Comparison of ENCODE assay signal across 15 cellular contexts in genomic region chr15:73317651-73318462, GRCh38. TPM values are rescaled to one million over a fixed set of nuclear protein-coding genes. Genes with fewer than 3 reads are reported as not detected.
DNase-seq lines count a peak whose midpoint lies in the region; ATAC-seq, FAIRE-seq and TF ChIP-seq lines count a peak whose summit lies in the region.
"Had no signal": no experiment of that assay in that cellular context is flagged by ENCODE, and none has a peak within 500 bp of the region (broad histone marks: within the 10 kb centered on the region; RNA-seq: fewer than 3 reads in every experiment).

No MANE protein-coding gene starts in this region.

- no peak for ATAC-seq in HG03039 (IDR thresholded peaks at IDR 0.05; ENCODE audit: unreplicated experiment)
- no peak for ATAC-seq in GM21381 (IDR thresholded peaks at IDR 0.05; ENCODE audit: unreplicated experiment)
- ATAC-seq: gastrocnemius medialis had no signal

- H3K9me2 ChIP-seq in neural cell (ENCODE audit: insufficient read depth, low read length): no peaks in the 10 kb centered on the region

- H3F3A ChIP-seq in neural cell (ENCODE audit: insufficient read depth, low read length, poor library complexity, severe bottlenecking): peaks cover 5% of the 10 kb centered on the region

- no peak for TF ChIP-seq CTCF in brain (conservative IDR thresholded peaks at IDR 0.05)
- TF ChIP-seq CTCF in neural cell (IDR thresholded peaks at IDR 0.05; ENCODE audit: poor library complexity, severe bottlenecking): no peak

- DNase-seq in Ammon's horn (ENCODE audit: low spot score): peak; percentile 27
- peak; percentile 80 for DNase-seq in H54 (ENCODE audit: insufficient read length, low spot score)
- DNase-seq in SKM-1 treated with dmso at 0.1 percent for 144 hours (lab: John Stamatoyannopoulos, UW; ENCODE audit: unreplicated experiment): no peak
- DNase-seq: SW 1271 had no signal

- H3K27ac ChIP-seq in neural cell (ENCODE audit: low read length): peak overlapping the region; percentile 98
- H3K27ac ChIP-seq: gastrocnemius medialis, GM23248, skin epidermis, vagina had no signal

- peak overlapping the region; percentile 54 for H3K4me2 ChIP-seq in neural cell (ENCODE audit: low read length)

- H3K4me3 ChIP-seq in neural cell (ENCODE audit: low read length): peak overlapping the region; percentile 59
- H3K4me3 ChIP-seq: gastrocnemius medialis, GM23248, skin epidermis, vagina had no signal

- peak overlapping the region in 1 of 5 experiments; percentile 49 for H3K4me3 Mint-ChIP-seq in brain
- H3K4me3 Mint-ChIP-seq: stimulated activated naive CD8-positive, alpha-beta T cell treated with anti-CD3 and anti-CD28 coated beads, Interleukin-15, Interleukin-2, amounts not matched to agents 100 ng/mL and 50 ng/mL, for 24 hours had no signal

- H3K9me3 Mint-ChIP-seq in brain: no peaks in the 10 kb centered on the region
- H3K9me3 Mint-ChIP-seq: activated naive CD4-positive, alpha-beta T cell treated with anti-CD3 and anti-CD28 coated beads, Interleukin-2, amount 50 U/mL, for 72 hours; stimulated activated naive CD8-positive, alpha-beta T cell treated with anti-CD3 and anti-CD28 coated beads, Interleukin-15, Interleukin-2, amounts not matched to agents 100 ng/mL and 50 ng/mL, for 24 hours had no signal

- H3K27ac Mint-ChIP-seq in brain: peak overlapping the region in 3 of 5 experiments; percentile 16 to 91 (median 91)
- H3K27ac Mint-ChIP-seq: activated naive CD4-positive, alpha-beta T cell treated with anti-CD3 and anti-CD28 coated beads, Interleukin-2, amount 50 U/mL, for 72 hours; CD14-positive monocyte had no signal

- H3K27me3 Mint-ChIP-seq in brain: no peaks in the 10 kb centered on the region

- no peaks in the 10 kb centered on the region for H3K27me3 ChIP-seq in neural cell (ENCODE audit: insufficient read depth, low read depth, low read length)
- H3K27me3 ChIP-seq: vagina had no signal

- peak; percentile 75 for FAIRE-seq in H54 (lab: Jason Lieb, UNC)

- no peak for TF ChIP-seq RAD21 in neural cell (conservative IDR thresholded peaks at IDR 0.05)

- no peaks in the 10 kb centered on the region for H3K36me3 ChIP-seq in neural cell (ENCODE audit: insufficient read depth, low read length)
- H3K36me3 ChIP-seq: gastrocnemius medialis, vagina had no signal

- no peak for TF ChIP-seq POLR2A in H54 (IDR thresholded peaks at IDR 0.05; ENCODE audit: low read depth, low read length)

- peak overlapping the region; percentile 24 for H2AFZ ChIP-seq in neural cell (ENCODE audit: low read depth, low read length)
- H2AFZ ChIP-seq: GM23248 had no signal

- no peaks in the 10 kb centered on the region for H3K79me2 ChIP-seq in neural cell (replicated peaks; ENCODE audit: insufficient read depth, low read length)

- no peak for TF ChIP-seq EP300 in neural cell (conservative IDR thresholded peaks at IDR 0.05; ENCODE audit: poor library complexity, severe bottlenecking)

- H3K9ac ChIP-seq in neural cell (ENCODE audit: low read length): peak overlapping the region; percentile 70
- H3K9ac ChIP-seq: GM23248 had no signal

- H3K36me3 Mint-ChIP-seq in brain: no peaks in the 10 kb centered on the region
- H3K36me3 Mint-ChIP-seq: activated naive CD4-positive, alpha-beta T cell treated with anti-CD3 and anti-CD28 coated beads, Interleukin-2, amount 50 U/mL, for 72 hours; CD14-positive monocyte had no signal

- no peaks in the 10 kb centered on the region for H3K9me3 ChIP-seq in neural cell (ENCODE audit: low read length)
- H3K9me3 ChIP-seq: gastrocnemius medialis, vagina had no signal

- no peaks in the 10 kb centered on the region for H4K20me1 ChIP-seq in neural cell (ENCODE audit: insufficient read depth)

- peaks cover 35% of the 10 kb centered on the region for H3K4me1 Mint-ChIP-seq in brain
- H3K4me1 Mint-ChIP-seq: CD14-positive monocyte had no signal

TF ChIP-seq in neural cell, 6 proteins besides CTCF, POLR2A, EP300 and RAD21:
- no peak for TF ChIP-seq REST (IDR thresholded peaks at IDR 0.05; ENCODE audit: borderline replicate concordance)
- TF ChIP-seq POLR2AphosphoS5 (IDR thresholded peaks at IDR 0.05): peak; percentile 25

RNA-seq across cellular contexts. Expression of gene HCN4, which starts 50.9 kb away (rescaled TPM):
- polyA plus RNA-seq in brain (ENCODE audit: insufficient read depth, low read depth, low replicate concordance) (7.4 TPM), neural cell (4.0 and 4.5 TPM in 2 replicates)
- 16.2 and 17.8 TPM in 2 replicates for polyA minus RNA-seq in neural cell
- polyA plus RNA-seq: CD14-positive monocyte had no signal
